Comparison of ENCODE assay signal across 1 cellular context in the genomic region with DNA sequence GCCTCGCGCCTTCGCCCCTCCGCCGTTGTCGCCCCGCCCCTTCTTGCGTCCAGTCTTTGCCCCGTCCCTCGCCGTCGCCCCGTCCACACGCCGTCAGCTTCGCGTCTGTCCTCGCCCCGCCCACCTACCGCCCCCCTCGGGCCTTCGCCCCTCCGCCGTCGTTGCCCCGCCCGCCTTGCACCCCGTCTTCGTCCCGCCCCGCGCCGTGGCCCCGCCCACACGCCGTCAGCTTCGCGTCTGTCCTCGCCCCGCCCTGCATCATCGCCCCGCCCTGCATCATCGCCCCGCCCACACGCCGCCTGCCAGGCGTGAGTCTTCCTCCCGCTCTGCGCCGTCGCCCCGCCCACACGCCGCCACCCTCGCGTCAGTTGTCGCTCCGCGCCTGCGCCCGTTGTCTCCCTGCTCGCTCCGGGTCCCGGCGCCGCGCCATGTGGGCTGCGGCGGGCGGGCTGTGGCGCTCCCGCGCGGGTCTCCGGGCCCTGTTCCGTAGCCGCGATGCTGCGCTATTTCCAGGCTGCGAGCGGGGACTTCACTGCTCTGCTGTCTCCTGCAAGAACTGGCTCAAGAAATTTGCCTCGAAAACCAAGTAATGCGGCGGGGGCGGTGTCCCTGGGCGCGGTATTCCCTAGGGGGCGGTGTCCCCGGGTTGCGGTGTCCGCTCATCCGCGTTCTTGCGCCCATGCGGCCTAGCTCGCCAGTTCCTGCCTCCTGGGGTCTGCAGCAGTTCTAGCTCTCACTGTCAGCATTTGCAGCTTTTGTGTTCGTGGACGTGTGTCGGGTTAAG.
A peak's percentile ranks its signal among the peaks of the same experiment; 100 is the strongest.
TF ChIP-seq lines count a peak whose summit lies in the region.

TSS of gene RBFA (plus strand) at position 367 of the 784 bp plus-strand sequence. CDS start at position 429, 62 bp downstream.

TF ChIP-seq in HepG2, 621 proteins besides CTCF, POLR2A, EP300 and RAD21 (continued from another document and continues in another):
- TF ChIP-seq, protein P1, sequence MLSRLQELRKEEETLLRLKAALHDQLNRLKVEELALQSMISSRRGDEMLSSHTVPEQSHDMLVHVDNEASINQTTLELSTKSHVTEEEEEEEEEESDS (CRISPR knock-in tag; IDR thresholded peaks at IDR 0.05; ENCODE audit: borderline replicate concordance) = no peak
- no peak for TF ChIP-seq ZNF841 (CRISPR knock-in tag; IDR thresholded peaks at IDR 0.05; ENCODE audit: borderline replicate concordance)
- TF ChIP-seq, protein P2, sequence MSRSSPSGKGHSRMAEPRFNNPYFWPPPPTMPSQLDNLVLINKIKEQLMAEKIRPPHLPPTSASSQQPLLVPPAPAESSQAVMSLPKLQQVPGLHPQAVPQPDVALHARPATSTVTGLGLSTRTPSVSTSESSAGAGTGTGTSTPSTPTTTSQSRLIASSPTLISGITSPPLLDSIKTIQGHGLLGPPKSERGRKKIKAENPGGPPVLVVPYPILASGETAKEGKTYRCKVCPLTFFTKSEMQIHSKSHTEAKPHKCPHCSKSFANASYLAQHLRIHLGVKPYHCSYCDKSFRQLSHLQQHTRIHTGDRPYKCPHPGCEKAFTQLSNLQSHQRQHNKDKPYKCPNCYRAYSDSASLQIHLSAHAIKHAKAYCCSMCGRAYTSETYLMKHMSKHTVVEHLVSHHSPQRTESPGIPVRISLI (CRISPR knock-in tag; IDR thresholded peaks at IDR 0.05; ENCODE audit: borderline replicate concordance) = peak; percentile 50
- peak; percentile 43; the same call in 1 of the 2 replicates for TF ChIP-seq ZNF670 (CRISPR knock-in tag; IDR thresholded peaks at IDR 0.05; ENCODE audit: borderline replicate concordance)
- no peak for TF ChIP-seq TCF7L2 (IDR thresholded peaks at IDR 0.05; ENCODE audit: low read depth, low read length)
- no peak for TF ChIP-seq HMGA1 (CRISPR knock-in tag; conservative IDR thresholded peaks at IDR 0.05)
- TF ChIP-seq NBN (conservative IDR thresholded peaks at IDR 0.05) = no peak
- TF ChIP-seq ZNF674 (CRISPR knock-in tag; IDR thresholded peaks at IDR 0.05; ENCODE audit: low read depth) = no peak
- TF ChIP-seq ZNF329 (CRISPR knock-in tag; IDR thresholded peaks at IDR 0.05; ENCODE audit: low read depth) = no peak; the same call in 1 of the 2 replicates
- peak; percentile 65 for TF ChIP-seq XRCC5 (optimal IDR thresholded peaks at IDR 0.05; ENCODE audit: low read length)
- TF ChIP-seq SIN3A (IDR thresholded peaks at IDR 0.05; ENCODE audit: borderline replicate concordance, low read depth, low read length) = peak; percentile 88
- TF ChIP-seq CHD2 (IDR thresholded peaks at IDR 0.05; ENCODE audit: low read depth, low read length) = no peak
- peak; percentile 56; the same call in 1 of the 2 replicates for TF ChIP-seq GABPB1 (CRISPR knock-in tag; IDR thresholded peaks at IDR 0.05)
- no peak; the same call in 1 of the 2 replicates for TF ChIP-seq CENPT (CRISPR knock-in tag; IDR thresholded peaks at IDR 0.05; ENCODE audit: low read depth)
- TF ChIP-seq ZNF383 (CRISPR knock-in tag; IDR thresholded peaks at IDR 0.05; ENCODE audit: borderline replicate concordance) = 0 out of 2 replicates have a peak, but pooled peaks have one; percentile 72
- TF ChIP-seq ZNF788 (CRISPR knock-in tag; IDR thresholded peaks at IDR 0.05; ENCODE audit: borderline replicate concordance) = no peak
- TF ChIP-seq CREM (IDR thresholded peaks at IDR 0.05) = no peak
- TF ChIP-seq CREM (CRISPR knock-in tag; IDR thresholded peaks at IDR 0.05) = no peak
- TF ChIP-seq, protein P3, sequence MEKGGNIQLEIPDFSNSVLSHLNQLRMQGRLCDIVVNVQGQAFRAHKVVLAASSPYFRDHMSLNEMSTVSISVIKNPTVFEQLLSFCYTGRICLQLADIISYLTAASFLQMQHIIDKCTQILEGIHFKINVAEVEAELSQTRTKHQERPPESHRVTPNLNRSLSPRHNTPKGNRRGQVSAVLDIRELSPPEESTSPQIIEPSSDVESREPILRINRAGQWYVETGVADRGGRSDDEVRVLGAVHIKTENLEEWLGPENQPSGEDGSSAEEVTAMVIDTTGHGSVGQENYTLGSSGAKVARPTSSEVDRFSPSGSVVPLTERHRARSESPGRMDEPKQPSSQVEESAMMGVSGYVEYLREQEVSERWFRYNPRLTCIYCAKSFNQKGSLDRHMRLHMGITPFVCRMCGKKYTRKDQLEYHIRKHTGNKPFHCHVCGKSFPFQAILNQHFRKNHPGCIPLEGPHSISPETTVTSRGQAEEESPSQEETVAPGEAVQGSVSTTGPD (CRISPR knock-in tag; IDR thresholded peaks at IDR 0.05) = no peak
- TF ChIP-seq RFX1 (IDR thresholded peaks at IDR 0.05) = no peak
- TF ChIP-seq, protein P4, sequence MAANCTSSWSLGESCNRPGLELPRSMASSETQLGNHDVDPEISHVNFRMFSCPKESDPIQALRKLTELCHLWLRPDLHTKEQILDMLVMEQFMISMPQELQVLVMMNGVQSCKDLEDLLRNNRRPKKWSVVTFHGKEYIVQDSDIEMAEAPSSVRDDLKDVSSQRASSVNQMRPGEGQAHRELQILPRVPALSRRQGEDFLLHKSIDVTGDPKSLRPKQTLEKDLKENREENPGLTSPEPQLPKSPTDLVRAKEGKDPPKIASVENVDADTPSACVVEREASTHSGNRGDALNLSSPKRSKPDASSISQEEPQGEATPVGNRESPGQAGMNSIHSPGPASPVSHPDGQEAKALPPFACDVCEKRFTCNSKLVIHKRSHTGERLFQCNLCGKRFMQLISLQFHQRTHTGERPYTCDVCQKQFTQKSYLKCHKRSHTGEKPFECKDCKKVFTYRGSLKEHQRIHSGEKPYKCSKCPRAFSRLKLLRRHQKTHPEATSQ (CRISPR knock-in tag; IDR thresholded peaks at IDR 0.05; ENCODE audit: borderline replicate concordance) = 0 out of 2 replicates have a peak, but pooled peaks have one; percentile 19
- TF ChIP-seq HOXA5 (CRISPR knock-in tag; IDR thresholded peaks at IDR 0.05) = peak; percentile 87; the same call in 1 of the 2 replicates
- TF ChIP-seq, protein P5, sequence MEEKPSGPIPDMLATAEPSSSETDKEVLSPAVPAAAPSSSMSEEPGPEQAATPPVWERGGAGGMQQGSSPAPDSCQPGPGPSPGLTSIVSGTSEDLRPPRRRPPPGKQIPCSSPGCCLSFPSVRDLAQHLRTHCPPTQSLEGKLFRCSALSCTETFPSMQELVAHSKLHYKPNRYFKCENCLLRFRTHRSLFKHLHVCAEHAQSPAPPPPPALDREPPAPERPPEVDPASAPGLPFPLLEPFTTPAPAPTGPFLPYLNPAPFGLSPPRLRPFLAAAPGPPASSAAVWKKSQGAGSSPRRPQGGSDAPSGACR (CRISPR knock-in tag; IDR thresholded peaks at IDR 0.05) = no peak; the same call in 1 of the 2 replicates
- no peak for TF ChIP-seq ZHX1 (CRISPR knock-in tag; IDR thresholded peaks at IDR 0.05; ENCODE audit: low read depth)
- TF ChIP-seq ZNF740 (CRISPR knock-in tag; IDR thresholded peaks at IDR 0.05) = no peak
- peak; percentile 51; the same call in 1 of the 2 replicates for TF ChIP-seq ZBTB7B (CRISPR knock-in tag; IDR thresholded peaks at IDR 0.05)
- no peak for TF ChIP-seq BRD4 (CRISPR knock-in tag; IDR thresholded peaks at IDR 0.05)
- TF ChIP-seq, protein P6, sequence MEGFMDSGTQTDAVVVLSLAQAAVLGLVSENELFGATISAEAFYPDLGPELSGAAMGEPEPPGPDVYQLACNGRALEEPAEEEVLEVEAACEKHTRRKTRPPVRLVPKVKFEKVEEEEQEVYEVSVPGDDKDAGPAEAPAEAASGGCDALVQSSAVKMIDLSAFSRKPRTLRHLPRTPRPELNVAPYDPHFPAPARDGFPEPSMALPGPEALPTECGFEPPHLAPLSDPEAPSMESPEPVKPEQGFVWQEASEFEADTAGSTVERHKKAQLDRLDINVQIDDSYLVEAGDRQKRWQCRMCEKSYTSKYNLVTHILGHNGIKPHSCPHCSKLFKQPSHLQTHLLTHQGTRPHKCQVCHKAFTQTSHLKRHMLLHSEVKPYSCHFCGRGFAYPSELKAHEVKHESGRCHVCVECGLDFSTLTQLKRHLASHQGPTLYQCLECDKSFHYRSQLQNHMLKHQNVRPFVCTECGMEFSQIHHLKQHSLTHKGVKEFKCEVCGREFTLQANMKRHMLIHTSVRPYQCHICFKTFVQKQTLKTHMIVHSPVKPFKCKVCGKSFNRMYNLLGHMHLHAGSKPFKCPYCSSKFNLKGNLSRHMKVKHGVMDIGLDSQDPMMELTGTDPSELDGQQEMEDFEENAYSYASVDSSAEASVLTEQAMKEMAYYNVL (CRISPR knock-in tag; IDR thresholded peaks at IDR 0.05; ENCODE audit: borderline replicate concordance) = peak; percentile 60
- TF ChIP-seq, protein P7, sequence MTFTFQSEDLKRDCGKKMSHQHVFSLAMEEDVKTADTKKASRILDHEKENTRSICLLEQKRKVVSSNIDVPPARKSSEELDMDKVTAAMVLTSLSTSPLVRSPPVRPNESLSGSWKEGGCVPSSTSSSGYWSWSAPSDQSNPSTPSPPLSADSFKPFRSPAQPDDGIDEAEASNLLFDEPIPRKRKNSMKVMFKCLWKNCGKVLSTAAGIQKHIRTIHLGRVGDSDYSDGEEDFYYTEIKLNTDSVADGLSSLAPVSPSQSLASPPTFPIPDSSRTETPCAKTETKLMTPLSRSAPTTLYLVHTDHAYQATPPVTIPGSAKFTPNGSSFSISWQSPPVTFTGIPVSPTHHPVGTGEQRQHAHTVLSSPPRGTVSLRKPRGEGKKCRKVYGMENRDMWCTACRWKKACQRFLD (CRISPR knock-in tag; IDR thresholded peaks at IDR 0.05; ENCODE audit: borderline replicate concordance) = peak; percentile 93
- TF ChIP-seq, protein P8, sequence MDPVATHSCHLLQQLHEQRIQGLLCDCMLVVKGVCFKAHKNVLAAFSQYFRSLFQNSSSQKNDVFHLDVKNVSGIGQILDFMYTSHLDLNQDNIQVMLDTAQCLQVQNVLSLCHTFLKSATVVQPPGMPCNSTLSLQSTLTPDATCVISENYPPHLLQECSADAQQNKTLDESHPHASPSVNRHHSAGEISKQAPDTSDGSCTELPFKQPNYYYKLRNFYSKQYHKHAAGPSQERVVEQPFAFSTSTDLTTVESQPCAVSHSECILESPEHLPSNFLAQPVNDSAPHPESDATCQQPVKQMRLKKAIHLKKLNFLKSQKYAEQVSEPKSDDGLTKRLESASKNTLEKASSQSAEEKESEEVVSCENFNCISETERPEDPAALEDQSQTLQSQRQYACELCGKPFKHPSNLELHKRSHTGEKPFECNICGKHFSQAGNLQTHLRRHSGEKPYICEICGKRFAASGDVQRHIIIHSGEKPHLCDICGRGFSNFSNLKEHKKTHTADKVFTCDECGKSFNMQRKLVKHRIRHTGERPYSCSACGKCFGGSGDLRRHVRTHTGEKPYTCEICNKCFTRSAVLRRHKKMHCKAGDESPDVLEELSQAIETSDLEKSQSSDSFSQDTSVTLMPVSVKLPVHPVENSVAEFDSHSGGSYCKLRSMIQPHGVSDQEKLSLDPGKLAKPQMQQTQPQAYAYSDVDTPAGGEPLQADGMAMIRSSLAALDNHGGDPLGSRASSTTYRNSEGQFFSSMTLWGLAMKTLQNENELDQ (CRISPR knock-in tag; IDR thresholded peaks at IDR 0.05; ENCODE audit: borderline replicate concordance) = no peak
- peak; percentile 88 for TF ChIP-seq ZNF563 (CRISPR knock-in tag; IDR thresholded peaks at IDR 0.05)
- TF ChIP-seq TGIF2 (CRISPR knock-in tag; IDR thresholded peaks at IDR 0.05) = no peak
- no peak for TF ChIP-seq GABPA (IDR thresholded peaks at IDR 0.05; ENCODE audit: low read depth, low read length)
- no peak for TF ChIP-seq GABPA (CRISPR knock-in tag; IDR thresholded peaks at IDR 0.05; ENCODE audit: low read depth)
- TF ChIP-seq ZNF737 (CRISPR knock-in tag; IDR thresholded peaks at IDR 0.05; ENCODE audit: borderline replicate concordance) = no peak
- TF ChIP-seq, protein P9, sequence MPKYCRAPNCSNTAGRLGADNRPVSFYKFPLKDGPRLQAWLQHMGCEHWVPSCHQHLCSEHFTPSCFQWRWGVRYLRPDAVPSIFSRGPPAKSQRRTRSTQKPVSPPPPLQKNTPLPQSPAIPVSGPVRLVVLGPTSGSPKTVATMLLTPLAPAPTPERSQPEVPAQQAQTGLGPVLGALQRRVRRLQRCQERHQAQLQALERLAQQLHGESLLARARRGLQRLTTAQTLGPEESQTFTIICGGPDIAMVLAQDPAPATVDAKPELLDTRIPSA (CRISPR knock-in tag; IDR thresholded peaks at IDR 0.05; ENCODE audit: borderline replicate concordance) = no peak
- 0 out of 2 replicates have a peak, but pooled peaks have one; percentile 53 for TF ChIP-seq HES4 (CRISPR knock-in tag; IDR thresholded peaks at IDR 0.05; ENCODE audit: borderline replicate concordance)
- TF ChIP-seq, protein P10, sequence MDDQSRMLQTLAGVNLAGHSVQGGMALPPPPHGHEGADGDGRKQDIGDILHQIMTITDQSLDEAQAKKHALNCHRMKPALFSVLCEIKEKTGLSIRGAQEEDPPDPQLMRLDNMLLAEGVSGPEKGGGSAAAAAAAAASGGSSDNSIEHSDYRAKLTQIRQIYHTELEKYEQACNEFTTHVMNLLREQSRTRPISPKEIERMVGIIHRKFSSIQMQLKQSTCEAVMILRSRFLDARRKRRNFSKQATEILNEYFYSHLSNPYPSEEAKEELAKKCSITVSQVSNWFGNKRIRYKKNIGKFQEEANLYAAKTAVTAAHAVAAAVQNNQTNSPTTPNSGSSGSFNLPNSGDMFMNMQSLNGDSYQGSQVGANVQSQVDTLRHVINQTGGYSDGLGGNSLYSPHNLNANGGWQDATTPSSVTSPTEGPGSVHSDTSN (CRISPR knock-in tag; IDR thresholded peaks at IDR 0.05; ENCODE audit: borderline replicate concordance) = 0 out of 2 replicates have a peak, but pooled peaks have one; percentile 33
- TF ChIP-seq CEBPG (CRISPR knock-in tag; IDR thresholded peaks at IDR 0.05) = no peak
- TF ChIP-seq MEIS1 (CRISPR knock-in tag; IDR thresholded peaks at IDR 0.05; ENCODE audit: borderline replicate concordance) = no peak
- TF ChIP-seq, protein P11, sequence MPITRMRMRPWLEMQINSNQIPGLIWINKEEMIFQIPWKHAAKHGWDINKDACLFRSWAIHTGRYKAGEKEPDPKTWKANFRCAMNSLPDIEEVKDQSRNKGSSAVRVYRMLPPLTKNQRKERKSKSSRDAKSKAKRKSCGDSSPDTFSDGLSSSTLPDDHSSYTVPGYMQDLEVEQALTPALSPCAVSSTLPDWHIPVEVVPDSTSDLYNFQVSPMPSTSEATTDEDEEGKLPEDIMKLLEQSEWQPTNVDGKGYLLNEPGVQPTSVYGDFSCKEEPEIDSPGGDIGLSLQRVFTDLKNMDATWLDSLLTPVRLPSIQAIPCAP (CRISPR knock-in tag; IDR thresholded peaks at IDR 0.05; ENCODE audit: low read depth) = no peak
